ENCODE assay signal across 1 cellular context in genomic region chr22:23913661-23914353, GRCh38.
TF ChIP-seq lines count a peak whose summit lies in the region.

No MANE protein-coding gene starts in this region.

TF ChIP-seq in HepG2, 621 proteins besides CTCF, POLR2A, EP300 and RAD21 (continued from another document and continues in another):
- TF ChIP-seq RBM22 (optimal IDR thresholded peaks at IDR 0.05; ENCODE audit: low read length) = peak; percentile 90
- peak; percentile 76 for TF ChIP-seq RBM39 (IDR thresholded peaks at IDR 0.05; ENCODE audit: low read depth, low read length, poor library complexity, severe bottlenecking)
- TF ChIP-seq ZNF460 (CRISPR knock-in tag; IDR thresholded peaks at IDR 0.05; ENCODE audit: borderline replicate concordance) = no peak
- TF ChIP-seq ZNF605 (CRISPR knock-in tag; IDR thresholded peaks at IDR 0.05) = peak; percentile 86
- no peak for TF ChIP-seq ZFP36L2 (CRISPR knock-in tag; IDR thresholded peaks at IDR 0.05)
- TF ChIP-seq ZFP82 (CRISPR knock-in tag; IDR thresholded peaks at IDR 0.05; ENCODE audit: borderline replicate concordance) = no peak
- no peak for TF ChIP-seq ZNF652 (CRISPR knock-in tag; IDR thresholded peaks at IDR 0.05; ENCODE audit: borderline replicate concordance, low read depth)
- TF ChIP-seq, protein P1, sequence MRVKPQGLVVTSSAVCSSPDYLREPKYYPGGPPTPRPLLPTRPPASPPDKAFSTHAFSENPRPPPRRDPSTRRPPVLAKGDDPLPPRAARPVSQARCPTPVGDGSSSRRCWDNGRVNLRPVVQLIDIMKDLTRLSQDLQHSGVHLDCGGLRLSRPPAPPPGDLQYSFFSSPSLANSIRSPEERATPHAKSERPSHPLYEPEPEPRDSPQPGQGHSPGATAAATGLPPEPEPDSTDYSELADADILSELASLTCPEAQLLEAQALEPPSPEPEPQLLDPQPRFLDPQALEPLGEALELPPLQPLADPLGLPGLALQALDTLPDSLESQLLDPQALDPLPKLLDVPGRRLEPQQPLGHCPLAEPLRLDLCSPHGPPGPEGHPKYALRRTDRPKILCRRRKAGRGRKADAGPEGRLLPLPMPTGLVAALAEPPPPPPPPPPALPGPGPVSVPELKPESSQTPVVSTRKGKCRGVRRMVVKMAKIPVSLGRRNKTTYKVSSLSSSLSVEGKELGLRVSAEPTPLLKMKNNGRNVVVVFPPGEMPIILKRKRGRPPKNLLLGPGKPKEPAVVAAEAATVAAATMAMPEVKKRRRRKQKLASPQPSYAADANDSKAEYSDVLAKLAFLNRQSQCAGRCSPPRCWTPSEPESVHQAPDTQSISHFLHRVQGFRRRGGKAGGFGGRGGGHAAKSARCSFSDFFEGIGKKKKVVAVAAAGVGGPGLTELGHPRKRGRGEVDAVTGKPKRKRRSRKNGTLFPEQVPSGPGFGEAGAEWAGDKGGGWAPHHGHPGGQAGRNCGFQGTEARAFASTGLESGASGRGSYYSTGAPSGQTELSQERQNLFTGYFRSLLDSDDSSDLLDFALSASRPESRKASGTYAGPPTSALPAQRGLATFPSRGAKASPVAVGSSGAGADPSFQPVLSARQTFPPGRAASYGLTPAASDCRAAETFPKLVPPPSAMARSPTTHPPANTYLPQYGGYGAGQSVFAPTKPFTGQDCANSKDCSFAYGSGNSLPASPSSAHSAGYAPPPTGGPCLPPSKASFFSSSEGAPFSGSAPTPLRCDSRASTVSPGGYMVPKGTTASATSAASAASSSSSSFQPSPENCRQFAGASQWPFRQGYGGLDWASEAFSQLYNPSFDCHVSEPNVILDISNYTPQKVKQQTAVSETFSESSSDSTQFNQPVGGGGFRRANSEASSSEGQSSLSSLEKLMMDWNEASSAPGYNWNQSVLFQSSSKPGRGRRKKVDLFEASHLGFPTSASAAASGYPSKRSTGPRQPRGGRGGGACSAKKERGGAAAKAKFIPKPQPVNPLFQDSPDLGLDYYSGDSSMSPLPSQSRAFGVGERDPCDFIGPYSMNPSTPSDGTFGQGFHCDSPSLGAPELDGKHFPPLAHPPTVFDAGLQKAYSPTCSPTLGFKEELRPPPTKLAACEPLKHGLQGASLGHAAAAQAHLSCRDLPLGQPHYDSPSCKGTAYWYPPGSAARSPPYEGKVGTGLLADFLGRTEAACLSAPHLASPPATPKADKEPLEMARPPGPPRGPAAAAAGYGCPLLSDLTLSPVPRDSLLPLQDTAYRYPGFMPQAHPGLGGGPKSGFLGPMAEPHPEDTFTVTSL (CRISPR knock-in tag; IDR thresholded peaks at IDR 0.05; ENCODE audit: borderline replicate concordance) = no peak
- TF ChIP-seq ZSCAN9 (CRISPR knock-in tag; IDR thresholded peaks at IDR 0.05; ENCODE audit: borderline replicate concordance) = peak; percentile 58; the same call in 1 of the 2 replicates
- TF ChIP-seq ASH2L (IDR thresholded peaks at IDR 0.05; ENCODE audit: insufficient read length, low read depth, low read length) = peak; percentile 77
- no peak for TF ChIP-seq ZFAT (CRISPR knock-in tag; conservative IDR thresholded peaks at IDR 0.05)
- peak; percentile 95 for TF ChIP-seq ERF (CRISPR knock-in tag; IDR thresholded peaks at IDR 0.05)
- peak; percentile 73 for TF ChIP-seq RXRB (CRISPR knock-in tag; IDR thresholded peaks at IDR 0.05; ENCODE audit: borderline replicate concordance)
- peak; percentile 92 for TF ChIP-seq ARID4A (CRISPR knock-in tag; IDR thresholded peaks at IDR 0.05; ENCODE audit: borderline replicate concordance)
- peak; percentile 91; the same call in 1 of the 2 replicates for TF ChIP-seq NFKB2 (CRISPR knock-in tag; IDR thresholded peaks at IDR 0.05; ENCODE audit: borderline replicate concordance)
- TF ChIP-seq HMG20B (CRISPR knock-in tag; conservative IDR thresholded peaks at IDR 0.05) = no peak
- TF ChIP-seq, protein P2, sequence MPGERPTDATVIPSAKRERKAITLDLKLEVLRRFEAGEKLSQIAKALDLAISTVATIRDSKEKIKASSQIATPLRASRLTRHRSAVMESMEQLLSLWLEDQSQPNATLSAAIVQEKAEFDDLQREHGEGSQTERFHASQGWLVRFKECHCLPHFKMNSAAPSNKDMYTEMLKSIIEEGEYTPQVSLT (CRISPR knock-in tag; IDR thresholded peaks at IDR 0.05; ENCODE audit: borderline replicate concordance, low read depth) = no peak
- TF ChIP-seq GPBP1L1 (CRISPR knock-in tag; IDR thresholded peaks at IDR 0.05) = no peak
- TF ChIP-seq ZNF44 (CRISPR knock-in tag; IDR thresholded peaks at IDR 0.05) = 0 out of 2 replicates have a peak, but pooled peaks have one; percentile 80
- TF ChIP-seq ZNF841 (CRISPR knock-in tag; IDR thresholded peaks at IDR 0.05; ENCODE audit: borderline replicate concordance) = no peak; the same call in 1 of the 2 replicates
- TF ChIP-seq, protein P3, sequence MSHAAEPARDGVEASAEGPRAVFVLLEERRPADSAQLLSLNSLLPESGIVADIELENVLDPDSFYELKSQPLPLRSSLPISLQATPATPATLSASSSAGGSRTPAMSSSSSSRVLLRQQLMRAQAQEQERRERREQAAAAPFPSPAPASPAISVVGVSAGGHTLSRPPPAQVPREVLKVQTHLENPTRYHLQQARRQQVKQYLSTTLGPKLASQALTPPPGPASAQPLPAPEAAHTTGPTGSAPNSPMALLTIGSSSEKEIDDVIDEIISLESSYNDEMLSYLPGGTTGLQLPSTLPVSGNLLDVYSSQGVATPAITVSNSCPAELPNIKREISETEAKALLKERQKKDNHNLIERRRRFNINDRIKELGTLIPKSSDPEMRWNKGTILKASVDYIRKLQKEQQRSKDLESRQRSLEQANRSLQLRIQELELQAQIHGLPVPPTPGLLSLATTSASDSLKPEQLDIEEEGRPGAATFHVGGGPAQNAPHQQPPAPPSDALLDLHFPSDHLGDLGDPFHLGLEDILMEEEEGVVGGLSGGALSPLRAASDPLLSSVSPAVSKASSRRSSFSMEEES (CRISPR knock-in tag; IDR thresholded peaks at IDR 0.05) = peak; percentile 56; the same call in 1 of the 2 replicates
- no peak for TF ChIP-seq ZNF142 (CRISPR knock-in tag; IDR thresholded peaks at IDR 0.05)
- TF ChIP-seq GPN1 (CRISPR knock-in tag; IDR thresholded peaks at IDR 0.05; ENCODE audit: borderline replicate concordance) = no peak
- peak; percentile 24; the same call in 1 of the 2 replicates for TF ChIP-seq SOX5 (CRISPR knock-in tag; IDR thresholded peaks at IDR 0.05; ENCODE audit: borderline replicate concordance)
- TF ChIP-seq IKZF4 (CRISPR knock-in tag; IDR thresholded peaks at IDR 0.05; ENCODE audit: borderline replicate concordance, low read depth, not compliant biosample characterization) = peak; percentile 89
- TF ChIP-seq ZNF17 (CRISPR knock-in tag; IDR thresholded peaks at IDR 0.05) = no peak
- peak; percentile 94 for TF ChIP-seq ARHGAP35 (CRISPR knock-in tag; IDR thresholded peaks at IDR 0.05; ENCODE audit: borderline replicate concordance)
- TF ChIP-seq ZSCAN22 (CRISPR knock-in tag; IDR thresholded peaks at IDR 0.05) = no peak
- TF ChIP-seq, protein P4, sequence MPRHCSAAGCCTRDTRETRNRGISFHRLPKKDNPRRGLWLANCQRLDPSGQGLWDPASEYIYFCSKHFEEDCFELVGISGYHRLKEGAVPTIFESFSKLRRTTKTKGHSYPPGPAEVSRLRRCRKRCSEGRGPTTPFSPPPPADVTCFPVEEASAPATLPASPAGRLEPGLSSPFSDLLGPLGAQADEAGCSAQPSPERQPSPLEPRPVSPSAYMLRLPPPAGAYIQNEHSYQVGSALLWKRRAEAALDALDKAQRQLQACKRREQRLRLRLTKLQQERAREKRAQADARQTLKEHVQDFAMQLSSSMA (CRISPR knock-in tag; IDR thresholded peaks at IDR 0.05) = 0 out of 2 replicates have a peak, but pooled peaks have one; percentile 62
- TF ChIP-seq SRSF4 (IDR thresholded peaks at IDR 0.05; ENCODE audit: low read depth, low read length, poor library complexity, severe bottlenecking) = no peak
- TF ChIP-seq ZBTB21 (CRISPR knock-in tag; IDR thresholded peaks at IDR 0.05) = no peak
- peak; percentile 71; the same call in 1 of the 2 replicates for TF ChIP-seq TSC22D2 (CRISPR knock-in tag; IDR thresholded peaks at IDR 0.05; ENCODE audit: borderline replicate concordance)
- peak; percentile 90 for TF ChIP-seq RBFOX2 (IDR thresholded peaks at IDR 0.05; ENCODE audit: low read depth, low read length)
- TF ChIP-seq ZNF550 (CRISPR knock-in tag; IDR thresholded peaks at IDR 0.05; ENCODE audit: borderline replicate concordance) = no peak
- TF ChIP-seq POLR2AphosphoS2 (IDR thresholded peaks at IDR 0.05; ENCODE audit: low read depth, low read length) = no peak
- peak; percentile 77; the same call in 1 of the 2 replicates for TF ChIP-seq ZNF160 (CRISPR knock-in tag; IDR thresholded peaks at IDR 0.05)
- peak; percentile 67; the same call in 1 of the 2 replicates for TF ChIP-seq ZNF563 (CRISPR knock-in tag; IDR thresholded peaks at IDR 0.05)
- TF ChIP-seq GATA4 (IDR thresholded peaks at IDR 0.05; ENCODE audit: borderline replicate concordance, low read depth) = peak; percentile 86; the same call in 1 of the 2 replicates
- TF ChIP-seq MLLT10 (CRISPR knock-in tag; IDR thresholded peaks at IDR 0.05) = no peak
- TF ChIP-seq ZNF557 (CRISPR knock-in tag; IDR thresholded peaks at IDR 0.05) = no peak
- peak; percentile 64; the same call in 1 of the 2 replicates for TF ChIP-seq SSRP1 (CRISPR knock-in tag; IDR thresholded peaks at IDR 0.05)
- TF ChIP-seq, protein P5, sequence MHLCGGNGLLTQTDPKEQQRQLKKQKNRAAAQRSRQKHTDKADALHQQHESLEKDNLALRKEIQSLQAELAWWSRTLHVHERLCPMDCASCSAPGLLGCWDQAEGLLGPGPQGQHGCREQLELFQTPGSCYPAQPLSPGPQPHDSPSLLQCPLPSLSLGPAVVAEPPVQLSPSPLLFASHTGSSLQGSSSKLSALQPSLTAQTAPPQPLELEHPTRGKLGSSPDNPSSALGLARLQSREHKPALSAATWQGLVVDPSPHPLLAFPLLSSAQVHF (CRISPR knock-in tag; IDR thresholded peaks at IDR 0.05) = peak; percentile 72
